9 cellular contexts compared by ENCODE assay signal in genomic region chr9:110316255-110316921, GRCh38. TPM values are rescaled to one million over a fixed set of nuclear protein-coding genes. Genes with fewer than 3 reads are reported as not detected.
DNase-seq lines count a peak whose midpoint lies in the region; ATAC-seq and TF ChIP-seq lines count a peak whose summit lies in the region.
"Had no signal": no experiment of that assay in that cellular context is flagged by ENCODE, and none has a peak within 500 bp of the region (broad histone marks: within the 10 kb centered on the region; RNA-seq: fewer than 3 reads in every experiment).

No MANE protein-coding gene starts in this region.

- peaks cover 7 to 9% of the 10 kb centered on the region in 2 donors for H3K27me3 Mint-ChIP-seq in effector memory CD8-positive, alpha-beta T cell

- no peak for TF ChIP-seq CTCF in GM12865 (IDR thresholded peaks at IDR 0.05; ENCODE audit: insufficient read depth, low read depth, low read length, missing control alignments)
- no peak for TF ChIP-seq CTCF in omental fat pad (IDR thresholded peaks at IDR 0.05)
- TF ChIP-seq CTCF in upper lobe of left lung (IDR thresholded peaks at IDR 0.05) = no peak

- no peak for TF ChIP-seq POLR2A in upper lobe of left lung (IDR thresholded peaks at IDR 0.05)

- no peaks in the 10 kb centered on the region for H3K27me3 ChIP-seq in upper lobe of left lung

- H3K4me3 ChIP-seq in GM12865 (ENCODE audit: low read depth, low read length) = peak overlapping the region; percentile 56
- peak overlapping the region in 1 of 4 donors; percentile 8 for H3K4me3 ChIP-seq in upper lobe of left lung

- no peak overlapping the region for H3K27ac Mint-ChIP-seq in effector memory CD8-positive, alpha-beta T cell

- H3K27ac ChIP-seq in upper lobe of left lung = peak overlapping the region in 1 of 4 donors; percentile 54

- H3K36me3 Mint-ChIP-seq in effector memory CD8-positive, alpha-beta T cell (ENCODE audit: insufficient read depth) = no peaks in the 10 kb centered on the region

- H3K4me1 ChIP-seq in upper lobe of left lung = peaks cover 0 to 8% (median 2%) of the 10 kb centered on the region in 4 donors

- DNase-seq in GM12865 (ENCODE audit: low read depth) (peak; percentile 76), NCI-H748 treated with DMSO at 0.1 percent for 48 hours (lab: John Stamatoyannopoulos, UW) (no peak), omental fat pad (ENCODE audit: low spot score) (no peak), upper lobe of left lung (no peak), amygdala (lab: John Stamatoyannopoulos, UW) (no peak)
- no peak for DNase-seq in effector memory CD8-positive, alpha-beta T cell

- TF ChIP-seq EP300 in upper lobe of left lung (IDR thresholded peaks at IDR 0.05) = no peak

- WGBS in upper lobe of left lung, 2 donors = 19 to 30% methylated on average over 4 of the region's 4 CpGs

- ATAC-seq in GM21381 (IDR thresholded peaks at IDR 0.05; ENCODE audit: unreplicated experiment) = peak; percentile 97
- peak; percentile 96 for ATAC-seq in HG03521 (IDR thresholded peaks at IDR 0.05; ENCODE audit: unreplicated experiment)
- no peak for ATAC-seq in effector memory CD8-positive, alpha-beta T cell (replicated peaks)
- ATAC-seq in omental fat pad (ENCODE audit: low FRiP score) = no peak
- no peak for ATAC-seq in upper lobe of left lung (ENCODE audit: low FRiP score in 2 of 2)

- peaks cover 0 to 11% (median 0%) of the 10 kb centered on the region in 4 donors for H3K9me3 ChIP-seq in upper lobe of left lung

- no peaks in the 10 kb centered on the region for H3K36me3 ChIP-seq in upper lobe of left lung

- no peaks in the 10 kb centered on the region for H3K9me3 Mint-ChIP-seq in effector memory CD8-positive, alpha-beta T cell

- H3K4me1 Mint-ChIP-seq in effector memory CD8-positive, alpha-beta T cell (ENCODE audit: low read depth in 2 of 2) = peaks cover 7% of the 10 kb centered on the region in 2 donors

- H3K4me3 Mint-ChIP-seq in effector memory CD8-positive, alpha-beta T cell = peak overlapping the region; percentile 17 to 31

RNA-seq across cellular contexts. Expression of gene TXNDC8, which starts 21.3 kb away (rescaled TPM):
- not detected for total RNA-seq in omental fat pad
- not detected for total RNA-seq in upper lobe of left lung
- total RNA-seq: activated CD8-positive, alpha-beta memory T cell treated with anti-CD3 and anti-CD28 coated beads for 36 hours had no signal

Comparison
In these comparisons a context has a peak if more than half of its experiments do, and no peak if none do; other contexts are left out.
1. ATAC-seq: peak in GM21381 (single experiment) and HG03521 (single experiment); none in effector memory CD8-positive, alpha-beta T cell (single experiment), omental fat pad (single experiment) and upper lobe of left lung (0 of 2).